Comparison of ENCODE assay signal across 10 cellular contexts in genomic region chr7:24825931-24826661, GRCh38.
DNase-seq lines count a peak whose midpoint lies in the region; ATAC-seq and TF ChIP-seq lines count a peak whose summit lies in the region.
"Had no signal": no experiment of that assay in that cellular context is flagged by ENCODE, and none has a peak within 500 bp of the region (broad histone marks: within the 10 kb centered on the region; RNA-seq: fewer than 3 reads in every experiment).

No MANE protein-coding gene starts in this region.

- no peaks in the 10 kb centered on the region for H3K9me3 Mint-ChIP-seq in CD4-positive, alpha-beta T cell
- no peaks in the 10 kb centered on the region for H3K9me3 Mint-ChIP-seq in IgD-negative memory B cell
- H3K9me3 Mint-ChIP-seq: nephron had no signal

- no peaks in the 10 kb centered on the region for H3K27me3 ChIP-seq in CD4-positive, alpha-beta T cell (ENCODE audit: control insufficient read depth, insufficient read depth, low read length)
- H3K27me3 ChIP-seq in body of pancreas: no peaks in the 10 kb centered on the region
- no peaks in the 10 kb centered on the region for H3K27me3 ChIP-seq in ascending aorta

- H3K9me3 ChIP-seq in CD4-positive, alpha-beta T cell (ENCODE audit: control insufficient read depth, low read length): no peaks in the 10 kb centered on the region
- H3K9me3 ChIP-seq in body of pancreas: no peaks in the 10 kb centered on the region
- no peaks in the 10 kb centered on the region for H3K9me3 ChIP-seq in ascending aorta

- H3K27ac Mint-ChIP-seq in CD4-positive, alpha-beta T cell: peak overlapping the region; percentile 97
- H3K27ac Mint-ChIP-seq in IgD-negative memory B cell: peak overlapping the region in 2 of 3 donors; percentile 34 to 78

- H3K36me3 ChIP-seq in body of pancreas (replicated peaks in 1 of 2; ENCODE audit: insufficient read depth in 1 of 2, low read depth in 2 of 2) (no peaks in the 10 kb centered on the region), ascending aorta (no peaks in the 10 kb centered on the region)

- peak overlapping the region; percentile 18 for H3K27ac ChIP-seq in CD4-positive, alpha-beta T cell (ENCODE audit: low read depth, low read length)
- H3K27ac ChIP-seq in body of pancreas: peak overlapping the region in 3 of 4 donors; percentile 44 to 72 (median 71)
- H3K27ac ChIP-seq in ascending aorta: no peak overlapping the region

- no peak for TF ChIP-seq CTCF in CD4-positive, alpha-beta T cell (IDR thresholded peaks at IDR 0.05)
- TF ChIP-seq CTCF in body of pancreas (IDR thresholded peaks at IDR 0.05) (no peak), ascending aorta (IDR thresholded peaks at IDR 0.05) (no peak)

- 49 to 56% methylated on average over 6 of the region's 6 CpGs for WGBS in body of pancreas, 2 donors

- no peak for ATAC-seq in CD4-positive, alpha-beta T cell (ENCODE audit: poor library complexity)
- ATAC-seq in body of pancreas (peak; percentile 85), HG02884 (IDR thresholded peaks at IDR 0.05; ENCODE audit: unreplicated experiment) (no peak), GM21717 (IDR thresholded peaks at IDR 0.05; ENCODE audit: unreplicated experiment) (no peak)

- H3K4me1 ChIP-seq in body of pancreas (peaks cover 31% of the 10 kb centered on the region), ascending aorta (no peaks in the 10 kb centered on the region)

- peak overlapping the region; percentile 44 for H3K4me3 Mint-ChIP-seq in CD4-positive, alpha-beta T cell
- H3K4me3 Mint-ChIP-seq in IgD-negative memory B cell: peak overlapping the region in 1 of 4 donors; percentile 35
- H3K4me3 Mint-ChIP-seq: nephron had no signal

- H3K4me1 Mint-ChIP-seq in CD4-positive, alpha-beta T cell (ENCODE audit: low read depth): peaks cover 52% of the 10 kb centered on the region
- peaks cover 47 to 63% (median 63%) of the 10 kb centered on the region in 3 donors for H3K4me1 Mint-ChIP-seq in IgD-negative memory B cell

- intact Hi-C loops in CD4-positive, alpha-beta T cell (cut with DNase I, micrococcal nuclease): no loop called here
- intact Hi-C loops in body of pancreas (cut with DNase I): no loop called here
- intact Hi-C loops in ascending aorta (cut with DNase I): no loop called here

- no peaks in the 10 kb centered on the region for H3K27me3 Mint-ChIP-seq in CD4-positive, alpha-beta T cell
- H3K27me3 Mint-ChIP-seq in IgD-negative memory B cell: no peaks in the 10 kb centered on the region

- no peak for TF ChIP-seq POLR2A in body of pancreas (IDR thresholded peaks at IDR 0.05)

- H3K4me3 ChIP-seq in body of pancreas (no peak overlapping the region), ascending aorta (no peak overlapping the region)

- no peak for DNase-seq in CD4-positive, alpha-beta T cell
- DNase-seq in body of pancreas: peak in 3 of 4 donors; percentile 47 to 67 (median 54)
- peak; percentile 52 to 53 for DNase-seq in lung microvascular endothelial cell (ENCODE audit: low read depth in 2 of 2)
- DNase-seq in ascending aorta (ENCODE audit: low spot score in 2 of 2): no peak
- DNase-seq in effector CD8-positive, alpha-beta T cell (lab: John Stamatoyannopoulos, UW): no peak
- DNase-seq: T-helper 9 cell had no signal

- peaks cover 24% of the 10 kb centered on the region for H3K36me3 Mint-ChIP-seq in CD4-positive, alpha-beta T cell (ENCODE audit: low read depth)
- peaks cover 14% of the 10 kb centered on the region for H3K36me3 Mint-ChIP-seq in IgD-negative memory B cell

- POLR2A ChIA-PET in CD4-positive, alpha-beta T cell (lab: Charles Lee): interaction anchor here (0.9 to 1.4 kb wide), 4 partner anchors 14 to 244 kb away, joined by 3 to 6 read pairs (median 4); no protein-coding TSS in a partner anchor

- CTCF ChIA-PET in CD4-positive, alpha-beta T cell (lab: Charles Lee): interaction anchor here (1.0 to 1.7 kb wide), 6 partner anchors 13 to 267 kb away, joined by 3 to 7 read pairs (median 4); partner anchors contain the start of gene OSBPL3

Comparison
In these comparisons a context has a peak if more than half of its experiments do, and no peak if none do; other contexts are left out.
1. DNase-seq: peak in body of pancreas (3 of 4) and lung microvascular endothelial cell (2 of 2); none in CD4-positive, alpha-beta T cell (0 of 10), ascending aorta (0 of 2) and effector CD8-positive, alpha-beta T cell (single experiment).
2. H3K27ac ChIP-seq: peak in CD4-positive, alpha-beta T cell (single experiment) and body of pancreas (3 of 4); none in ascending aorta (0 of 2).